9 cellular contexts compared by ENCODE assay signal in genomic region chr4:40630335-40631021, GRCh38. TPM values are rescaled to one million over a fixed set of nuclear protein-coding genes. Genes with fewer than 3 reads are reported as not detected.
DNase-seq lines count a peak whose midpoint lies in the region; ATAC-seq and TF ChIP-seq lines count a peak whose summit lies in the region.
"Had no signal": no experiment of that assay in that cellular context is flagged by ENCODE, and none has a peak within 500 bp of the region (broad histone marks: within the 10 kb centered on the region; RNA-seq: fewer than 3 reads in every experiment).

No MANE protein-coding gene starts in this region.

- ATAC-seq in HG02885 (IDR thresholded peaks at IDR 0.05; ENCODE audit: poor library complexity, unreplicated experiment): peak; percentile 64

- H3K27me3 Mint-ChIP-seq in T-helper 2 cell treated with Interferon-gamma antibody and Interleukin-4, amounts not matched to agents 5 μg/mL and 100 μg/mL, for 36 hours (ENCODE audit: low read depth): peaks cover 6% of the 10 kb centered on the region

- H3K27ac Mint-ChIP-seq in T-helper 2 cell treated with Interferon-gamma antibody and Interleukin-4, amounts not matched to agents 5 μg/mL and 100 μg/mL, for 36 hours: no peak overlapping the region

- H3K9me3 Mint-ChIP-seq in T-helper 2 cell treated with Interferon-gamma antibody and Interleukin-4, amounts not matched to agents 5 μg/mL and 100 μg/mL, for 36 hours: no peaks in the 10 kb centered on the region

- intact Hi-C loops in cardiac septum (cut with DNase I): no loop called here

- peak overlapping the region; percentile 84 for H2AFZ ChIP-seq in parathyroid adenoma

- no peaks in the 10 kb centered on the region for H3K36me3 ChIP-seq in parathyroid adenoma (ENCODE audit: control insufficient read depth, insufficient read depth, low read length)
- H3K36me3 ChIP-seq: BLaER1 had no signal

- peak overlapping the region; percentile 94 for H3K4me3 ChIP-seq in parathyroid adenoma (ENCODE audit: low read depth, low read length)

- no peaks in the 10 kb centered on the region for H3K9me3 ChIP-seq in parathyroid adenoma (ENCODE audit: control insufficient read depth, low read length)

- H3K4me1 Mint-ChIP-seq in T-helper 2 cell treated with Interferon-gamma antibody and Interleukin-4, amounts not matched to agents 5 μg/mL and 100 μg/mL, for 36 hours (ENCODE audit: low read depth): peaks cover 35% of the 10 kb centered on the region

- peak overlapping the region; percentile 92 for H3K4me2 ChIP-seq in parathyroid adenoma (ENCODE audit: low read length)

- H3K4me3 Mint-ChIP-seq in T-helper 2 cell treated with Interferon-gamma antibody and Interleukin-4, amounts not matched to agents 5 μg/mL and 100 μg/mL, for 36 hours: peak overlapping the region; percentile 84

- TF ChIP-seq CTCF in parathyroid adenoma (IDR thresholded peaks at IDR 0.05): no peak

- DNase-seq in T-helper 2 cell treated with Interferon-gamma antibody and Interleukin-4, amounts not matched to agents 5 μg/mL and 100 μg/mL, for 36 hours (ENCODE audit: low spot score): no peak
- no peak for DNase-seq in T-helper 2 cell
- DNase-seq in cardiac septum (ENCODE audit: low spot score): peak; percentile 79
- no peak for DNase-seq in NCI-H1436 treated with DMSO at 0.1 percent for 48 hours (lab: John Stamatoyannopoulos, UW)
- DNase-seq in NCI-H446 treated with DMSO at 0.1 percent for 48 hours (lab: John Stamatoyannopoulos, UW): no peak

- H3K36me3 Mint-ChIP-seq in T-helper 2 cell treated with Interferon-gamma antibody and Interleukin-4, amounts not matched to agents 5 μg/mL and 100 μg/mL, for 36 hours (ENCODE audit: low read depth): peaks cover 1% of the 10 kb centered on the region

- peaks cover 15% of the 10 kb centered on the region for H3K79me2 ChIP-seq in parathyroid adenoma

- peak overlapping the region; percentile 100 for H3K27ac ChIP-seq in parathyroid adenoma
- H3K27ac ChIP-seq: BLaER1 had no signal

- H3K9ac ChIP-seq in parathyroid adenoma: peak overlapping the region; percentile 97
- H3K9ac ChIP-seq: BLaER1 had no signal

- peaks cover 7% of the 10 kb centered on the region for H3K4me1 ChIP-seq in parathyroid adenoma
- H3K4me1 ChIP-seq: BLaER1 had no signal

- H3K27me3 ChIP-seq in parathyroid adenoma (ENCODE audit: control insufficient read depth, insufficient read depth, low read length): no peaks in the 10 kb centered on the region

TF ChIP-seq in PFSK-1, 5 proteins besides CTCF, POLR2A, EP300 and RAD21:
- 0 out of 2 replicates have a peak, but pooled peaks have one; percentile 50 for TF ChIP-seq SIN3A (IDR thresholded peaks at IDR 0.05; ENCODE audit: borderline replicate concordance, insufficient read depth, low read length)
- no peak for TF ChIP-seq TAF1 (IDR thresholded peaks at IDR 0.05; ENCODE audit: borderline replicate concordance, insufficient read depth, low read length)
- no peak for TF ChIP-seq REST (IDR thresholded peaks at IDR 0.05; ENCODE audit: insufficient read depth in 1 of 2, low read depth in 2 of 2, low read length in 2 of 2)
- TF ChIP-seq FOXP2 (optimal IDR thresholded peaks at IDR 0.05; ENCODE audit: borderline replicate concordance, extremely low read depth, extremely low read length, insufficient read depth): peak; percentile 10
- no peak; the same call in 1 of the 2 replicates for TF ChIP-seq POLR2AphosphoS5 (IDR thresholded peaks at IDR 0.05; ENCODE audit: low read depth, low read length)

RNA-seq across cellular contexts. Expression of gene RBM47, which starts 0.8 kb away (rescaled TPM):
- polyA plus RNA-seq in PFSK-1 (2012; ENCODE audit: insufficient read length, low read depth): 29.2 TPM
- total RNA-seq in cardiac septum: 3.3 TPM
